10 cellular contexts compared by ENCODE assay signal in the genomic region with DNA sequence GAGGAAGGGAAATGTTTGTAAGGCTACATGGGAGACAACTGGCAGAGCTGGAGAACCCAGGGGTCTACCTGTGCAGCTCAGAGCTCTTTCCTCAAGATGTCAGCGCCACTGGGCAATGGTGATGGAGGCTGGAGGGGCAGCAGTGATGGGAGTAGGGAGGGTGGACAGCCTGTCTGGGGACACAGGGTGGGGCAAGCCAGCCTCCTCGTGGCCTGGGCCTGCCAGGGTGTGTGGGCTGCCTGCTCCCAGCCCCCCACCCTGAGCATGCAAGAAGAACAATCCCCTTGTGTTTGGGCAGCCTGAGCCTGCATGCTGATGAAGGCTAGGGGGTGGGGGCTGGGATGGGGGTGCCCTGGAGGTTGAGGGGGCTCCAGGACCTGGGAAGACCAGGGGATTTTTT. TPM values are rescaled to one million over a fixed set of nuclear protein-coding genes. Genes with fewer than 3 reads are reported as not detected.
DNase-seq lines count a peak whose midpoint lies in the region; ATAC-seq, FAIRE-seq and TF ChIP-seq lines count a peak whose summit lies in the region.
"Had no signal": no experiment of that assay in that cellular context is flagged by ENCODE, and none has a peak within 500 bp of the region (broad histone marks: within the 10 kb centered on the region; RNA-seq: fewer than 3 reads in every experiment).

No MANE protein-coding gene starts in this region.

- FAIRE-seq in H54 (lab: Jason Lieb, UNC): no peak

- TF ChIP-seq POLR2A in H54 (IDR thresholded peaks at IDR 0.05; ENCODE audit: low read depth, low read length): no peak

- no peak for DNase-seq in CD4-positive, alpha-beta memory T cell
- no peak for DNase-seq in SJSA1 (ENCODE audit: low read depth in 1 of 2, low spot score in 2 of 2)
- no peak for DNase-seq in foreskin fibroblast
- no peak for DNase-seq in progenitor cell of endocrine pancreas (ENCODE audit: low spot score, unreplicated experiment)
- DNase-seq in DMS53 treated with DMSO at 0.1 percent for 48 hours (lab: John Stamatoyannopoulos, UW; ENCODE audit: unreplicated experiment): no peak
- DNase-seq in SW480 (ENCODE audit: low spot score): no peak
- no peak for DNase-seq in H54 (ENCODE audit: insufficient read length, low spot score)
- DNase-seq: stimulated activated CD4-positive, alpha-beta T cell treated with anti-CD3 and anti-CD28 coated beads, Interleukin-12 subunit alpha, Interleukin-12 subunit beta, amount 100 ng/mL, for 4 hours had no signal

- no peaks in the 10 kb centered on the region for H3K27me3 ChIP-seq in CD4-positive, alpha-beta memory T cell (ENCODE audit: insufficient read depth, low read length)
- no peaks in the 10 kb centered on the region for H3K27me3 ChIP-seq in SJSA1 (replicated peaks)

- H3K4me3 Mint-ChIP-seq in CD4-positive, alpha-beta memory T cell: peak overlapping the region in 7 of 8 donors; percentile 54 to 85 (median 77)
- peak overlapping the region; percentile 85 for H3K4me3 Mint-ChIP-seq in progenitor cell of endocrine pancreas (ENCODE audit: low read depth)

- H3K9me3 ChIP-seq in CD4-positive, alpha-beta memory T cell (ENCODE audit: control insufficient read depth in 1 of 2, low read length in 2 of 2): no peaks in the 10 kb centered on the region
- H3K9me3 ChIP-seq in SJSA1 (replicated peaks): no peaks in the 10 kb centered on the region

- H3K27ac ChIP-seq in CD4-positive, alpha-beta memory T cell (ENCODE audit: low read depth, low read length): no peak overlapping the region
- H3K27ac ChIP-seq in SJSA1: no peak overlapping the region

- H3K4me3 ChIP-seq in CD4-positive, alpha-beta memory T cell (ENCODE audit: low read length in 2 of 2): no peak overlapping the region
- H3K4me3 ChIP-seq in SJSA1 (peak overlapping the region; percentile 92), foreskin fibroblast (ENCODE audit: low read depth in 1 of 2, low read length in 2 of 2) (peak overlapping the region; percentile 68 to 85)

- CTCF ChIA-PET in CD4-positive, alpha-beta memory T cell (lab: Charles Lee; ENCODE audit: partially characterized antibody): interaction anchor here (0.9 to 2.1 kb wide), 3 partner anchors 8 to 180 kb away, joined by 3 to 12 read pairs (median 3); a partner anchor contains a TSS

- H3K27ac Mint-ChIP-seq in CD4-positive, alpha-beta memory T cell: peak overlapping the region in 2 of 7 donors; percentile 68 to 80
- peak overlapping the region; percentile 79 for H3K27ac Mint-ChIP-seq in progenitor cell of endocrine pancreas

- H3K9me3 Mint-ChIP-seq in CD4-positive, alpha-beta memory T cell: no peaks in the 10 kb centered on the region
- no peaks in the 10 kb centered on the region for H3K9me3 Mint-ChIP-seq in progenitor cell of endocrine pancreas (ENCODE audit: low read depth)

- H3K4me1 Mint-ChIP-seq in CD4-positive, alpha-beta memory T cell: peaks cover 13 to 37% (median 24%) of the 10 kb centered on the region in 4 donors
- H3K4me1 Mint-ChIP-seq in progenitor cell of endocrine pancreas (ENCODE audit: low read depth): peaks cover 31% of the 10 kb centered on the region

- ATAC-seq in GM21737 (IDR thresholded peaks at IDR 0.05; ENCODE audit: unreplicated experiment): no peak

- POLR2A ChIA-PET in CD4-positive, alpha-beta memory T cell (lab: Charles Lee; ENCODE audit: partially characterized antibody): interaction anchor here (0.8 to 6.2 kb wide), 5 partner anchors 10 to 188 kb away, joined by 3 to 28 read pairs (median 4); a partner anchor contains a TSS

- no peaks in the 10 kb centered on the region for H3K36me3 ChIP-seq in CD4-positive, alpha-beta memory T cell (ENCODE audit: insufficient read depth, low read length)
- H3K36me3 ChIP-seq in SJSA1: peaks cover 31% of the 10 kb centered on the region

- H3K36me3 Mint-ChIP-seq in CD4-positive, alpha-beta memory T cell: peaks cover 0 to 3% of the 10 kb centered on the region in 2 donors
- H3K36me3 Mint-ChIP-seq in progenitor cell of endocrine pancreas (ENCODE audit: insufficient read depth): peaks cover 5% of the 10 kb centered on the region

- intact Hi-C loops in CD4-positive, alpha-beta memory T cell (cut with micrococcal nuclease): no loop called here

- no peaks in the 10 kb centered on the region for H3K27me3 Mint-ChIP-seq in CD4-positive, alpha-beta memory T cell
- H3K27me3 Mint-ChIP-seq in progenitor cell of endocrine pancreas: no peaks in the 10 kb centered on the region

- no peak for TF ChIP-seq CTCF in foreskin fibroblast (IDR thresholded peaks at IDR 0.05; ENCODE audit: low read depth, low read length)
- no peak for TF ChIP-seq CTCF in progenitor cell of endocrine pancreas (IDR thresholded peaks at IDR 0.05; ENCODE audit: unreplicated experiment)

- peaks cover 22% of the 10 kb centered on the region for H3K4me1 ChIP-seq in CD4-positive, alpha-beta memory T cell (ENCODE audit: insufficient read depth, low read length)
- peaks cover 54% of the 10 kb centered on the region for H3K4me1 ChIP-seq in SJSA1 (replicated peaks)

RNA-seq across cellular contexts. Expression of a gene that starts 1.2 kb away (rescaled TPM):
- total RNA-seq in CD4-positive, alpha-beta memory T cell: 10 to 100 TPM; 18.7 to 20.5 TPM
- 10 to 100 TPM; 13.0 to 19.4 TPM for polyA plus RNA-seq in CD4-positive, alpha-beta memory T cell
- total RNA-seq in SJSA1 (2014; rRNA removed; shearing (Covaris generic)): 75.3 and 138 TPM in 2 replicates
- total RNA-seq in progenitor cell of endocrine pancreas: 159 and 160 TPM in 2 replicates

RNA-seq across cellular contexts. Expression of a gene that starts 7.8 kb away (rescaled TPM):
- 10 to 100 TPM; 82.1 to 85.6 TPM for total RNA-seq in CD4-positive, alpha-beta memory T cell
- polyA plus RNA-seq in CD4-positive, alpha-beta memory T cell: 100 to 1,000 TPM in 1 of 2 donors, 10 to 100 TPM in 1; 77.4 to 112 TPM
- 26.6 and 31.0 TPM in 2 replicates for total RNA-seq in SJSA1 (2014; rRNA removed; shearing (Covaris generic))
- total RNA-seq in progenitor cell of endocrine pancreas: 13.7 and 14.4 TPM in 2 replicates

RNA-seq across cellular contexts. Expression of a gene that starts 8.8 kb away (rescaled TPM):
- total RNA-seq in CD4-positive, alpha-beta memory T cell: 10 to 100 TPM; 23.7 to 24.5 TPM
- 100 to 1,000 TPM in 1 of 2 donors, 10 to 100 TPM in 1; 95.6 to 136 TPM for polyA plus RNA-seq in CD4-positive, alpha-beta memory T cell
- 2.3 and 13.2 TPM in 2 replicates for total RNA-seq in SJSA1 (2014; rRNA removed; shearing (Covaris generic))
- total RNA-seq in progenitor cell of endocrine pancreas: 16.4 and 19.4 TPM in 2 replicates

RNA-seq across cellular contexts. Expression of a gene that starts 10.8 kb away (rescaled TPM):
- not detected for total RNA-seq in CD4-positive, alpha-beta memory T cell
- not detected for polyA plus RNA-seq in CD4-positive, alpha-beta memory T cell
- not detected in 2 replicates for total RNA-seq in SJSA1 (2014; rRNA removed; shearing (Covaris generic))
- 0.12 TPM in 1 of 2 replicates, not detected in the other for total RNA-seq in progenitor cell of endocrine pancreas
- total RNA-seq: RPMI7951 had no signal

RNA-seq across cellular contexts. Expression of a gene that starts 17.3 kb away (rescaled TPM):
- 1 to 10 TPM; 7.7 to 8.4 TPM for total RNA-seq in CD4-positive, alpha-beta memory T cell
- polyA plus RNA-seq in CD4-positive, alpha-beta memory T cell: 10 to 100 TPM; 11.4 to 14.9 TPM
- 11.0 and 19.0 TPM in 2 replicates for total RNA-seq in SJSA1 (2014; rRNA removed; shearing (Covaris generic))
- total RNA-seq in progenitor cell of endocrine pancreas: 38.0 and 43.0 TPM in 2 replicates

Comparison
In these comparisons a context has a peak if more than half of its experiments do, and no peak if none do; other contexts are left out.
1. H3K4me3 ChIP-seq: peak in SJSA1 (single experiment) and foreskin fibroblast (2 of 2); none in CD4-positive, alpha-beta memory T cell (0 of 2).